In genomic region chr5:126228934-126229333, GRCh38 we compare ENCODE assay signal across 28 cellular contexts.
DNase-seq lines count a peak whose midpoint lies in the region; ATAC-seq, FAIRE-seq and TF ChIP-seq lines count a peak whose summit lies in the region.
"Had no signal": no experiment of that assay in that cellular context is flagged by ENCODE, and none has a peak within 500 bp of the region (broad histone marks: within the 10 kb centered on the region; RNA-seq: fewer than 3 reads in every experiment).

No MANE protein-coding gene starts in this region.

- no peaks in the 10 kb centered on the region for H3F3A ChIP-seq in PC-3 (ENCODE audit: low read length, unreplicated experiment)

- H3K9me3 ChIP-seq in left ventricle myocardium inferior (replicated peaks): peaks cover 12% of the 10 kb centered on the region
- peaks cover 0 to 17% (median 0%) of the 10 kb centered on the region in 3 donors for H3K9me3 ChIP-seq in gastroesophageal sphincter
- H3K9me3 ChIP-seq in kidney (ENCODE audit: control insufficient read depth in 1 of 2, low read length in 2 of 2): no peaks in the 10 kb centered on the region
- peaks cover 2% of the 10 kb centered on the region for H3K9me3 ChIP-seq in osteoblast (ENCODE audit: low read depth, low read length)
- H3K9me3 ChIP-seq in PC-3 (ENCODE audit: low read length): no peaks in the 10 kb centered on the region
- peaks cover 6% of the 10 kb centered on the region for H3K9me3 ChIP-seq in aorta (ENCODE audit: control insufficient read depth, low read length)

- no peaks in the 10 kb centered on the region for H3K79me2 ChIP-seq in osteoblast (ENCODE audit: insufficient read depth, low read length)
- no peaks in the 10 kb centered on the region for H3K79me2 ChIP-seq in PC-3 (ENCODE audit: low read length)

- H3K4me3 ChIP-seq in left ventricle myocardium inferior (no peak overlapping the region), gastroesophageal sphincter (no peak overlapping the region), kidney (ENCODE audit: low read length in 2 of 2) (no peak overlapping the region), osteoblast (ENCODE audit: insufficient read depth, low read length) (no peak overlapping the region), PC-3 (ENCODE audit: low read length) (no peak overlapping the region), aorta (ENCODE audit: low read length in 2 of 2) (no peak overlapping the region)
- H3K4me3 ChIP-seq: BLaER1, GM12878 had no signal

- H3K36me3 ChIP-seq in left ventricle myocardium inferior (no peaks in the 10 kb centered on the region), gastroesophageal sphincter (no peaks in the 10 kb centered on the region), kidney (ENCODE audit: control insufficient read depth in 1 of 2, insufficient read depth in 2 of 2, low read length in 2 of 2) (no peaks in the 10 kb centered on the region), osteoblast (ENCODE audit: insufficient read depth, low read length) (no peaks in the 10 kb centered on the region), PC-3 (ENCODE audit: low read depth, low read length) (no peaks in the 10 kb centered on the region), aorta (ENCODE audit: control insufficient read depth in 1 of 2, insufficient read depth in 2 of 2, low read length in 1 of 2) (no peaks in the 10 kb centered on the region)
- H3K36me3 ChIP-seq: BE2C, BLaER1 had no signal

- H2AFZ ChIP-seq in osteoblast (ENCODE audit: low read length): no peak overlapping the region
- H2AFZ ChIP-seq in PC-3 (ENCODE audit: low read length): no peak overlapping the region

- H4K20me1 ChIP-seq in osteoblast (ENCODE audit: insufficient read depth, low read length): no peaks in the 10 kb centered on the region
- no peaks in the 10 kb centered on the region for H4K20me1 ChIP-seq in PC-3 (ENCODE audit: low read length)
- H4K20me1 ChIP-seq: BLaER1 had no signal

- WGBS in gastroesophageal sphincter (ENCODE audit: low coverage in 1 of 2), 2 donors: 100% methylated on average over 1 of the region's 14 CpGs
- 90% methylated on average over 14 of the region's 14 CpGs for WGBS in aorta, 2 donors

- POLR2A ChIA-PET in PC-3 (lab: Charles Lee; ENCODE audit: unreplicated experiment): no interaction called here

- no peak for ATAC-seq in left ventricle myocardium superior
- ATAC-seq in gastroesophageal sphincter: peak; percentile 36
- ATAC-seq in PC-3: no peak
- no peak for ATAC-seq in aorta (ENCODE audit: low FRiP score)
- ATAC-seq: GM12878 had no signal

- FAIRE-seq in kidney (lab: Jason Lieb, UNC): no peak
- FAIRE-seq: A204.1, GM12878, GM12892, GM18507 had no signal

- H3K9ac ChIP-seq in kidney (ENCODE audit: low read length in 2 of 2): no peak overlapping the region
- H3K9ac ChIP-seq in PC-3 (ENCODE audit: low read length): no peak overlapping the region
- H3K9ac ChIP-seq: BLaER1 had no signal

- H3K4me2 ChIP-seq in osteoblast (ENCODE audit: insufficient read depth, low read length) (no peak overlapping the region), PC-3 (ENCODE audit: low read length) (no peak overlapping the region)
- H3K4me2 ChIP-seq: BLaER1 had no signal

- no TSS peak for BruUV-seq in PC-3 (replicated peaks; lab: Mats Ljungman, UMichigan)

- CTCF ChIA-PET in PC-3 (lab: Charles Lee): no interaction called here

- H3K27me3 ChIP-seq in left ventricle myocardium inferior (ENCODE audit: low read depth) (no peaks in the 10 kb centered on the region), gastroesophageal sphincter (no peaks in the 10 kb centered on the region), osteoblast (ENCODE audit: insufficient read depth, low read length) (no peaks in the 10 kb centered on the region), PC-3 (ENCODE audit: low read length) (no peaks in the 10 kb centered on the region), aorta (ENCODE audit: control insufficient read depth in 1 of 2, insufficient read depth in 2 of 2, low read length in 1 of 2) (no peaks in the 10 kb centered on the region)
- H3K27me3 ChIP-seq: BE2C, BLaER1 had no signal

- intact Hi-C loops in left ventricle myocardium superior (cut with micrococcal nuclease) (no loop called here), left ventricle myocardium inferior (cut with micrococcal nuclease) (no loop called here), kidney (cut with DNase I) (no loop called here), PC-3 (cut with micrococcal nuclease) (no loop called here), aorta (cut with DNase I) (no loop called here)

- TF ChIP-seq CTCF in left ventricle myocardium inferior (IDR thresholded peaks at IDR 0.05; ENCODE audit: borderline replicate concordance): no peak
- TF ChIP-seq CTCF in gastroesophageal sphincter (IDR thresholded peaks at IDR 0.05): no peak
- TF ChIP-seq CTCF in kidney (IDR thresholded peaks at IDR 0.05; ENCODE audit: borderline replicate concordance, extremely low read depth, insufficient read depth): no peak
- no peak for TF ChIP-seq CTCF in osteoblast (IDR thresholded peaks at IDR 0.05; ENCODE audit: extremely low read depth, low read depth, low read length)
- no peak for TF ChIP-seq CTCF in PC-3 (conservative IDR thresholded peaks at IDR 0.05; ENCODE audit: low read depth, low read length)

- H3K4me1 ChIP-seq in left ventricle myocardium inferior (no peaks in the 10 kb centered on the region), gastroesophageal sphincter (no peaks in the 10 kb centered on the region), kidney (ENCODE audit: control insufficient read depth in 1 of 2, insufficient read depth in 1 of 2, low read depth in 1 of 2, low read length in 2 of 2) (no peaks in the 10 kb centered on the region), osteoblast (ENCODE audit: insufficient read depth, low read length) (no peaks in the 10 kb centered on the region), PC-3 (ENCODE audit: insufficient read depth, low read length) (no peaks in the 10 kb centered on the region), aorta (ENCODE audit: control insufficient read depth in 1 of 2, insufficient read depth in 2 of 2, low read length in 2 of 2) (no peaks in the 10 kb centered on the region)
- H3K4me1 ChIP-seq: BE2C, BLaER1 had no signal

- H3K9me2 ChIP-seq in PC-3 (replicated peaks; ENCODE audit: low read length): no peaks in the 10 kb centered on the region

- no peak for TF ChIP-seq EP300 in gastroesophageal sphincter (IDR thresholded peaks at IDR 0.05)

- H3K27ac ChIP-seq in left ventricle myocardium inferior (replicated peaks) (no peak overlapping the region), gastroesophageal sphincter (no peak overlapping the region), kidney (ENCODE audit: low read depth in 2 of 2, low read length in 2 of 2) (no peak overlapping the region), osteoblast (ENCODE audit: low read depth, low read length) (no peak overlapping the region), PC-3 (ENCODE audit: low read length) (no peak overlapping the region), aorta (ENCODE audit: low read depth in 1 of 2, low read length in 2 of 2) (no peak overlapping the region)
- H3K27ac ChIP-seq: BLaER1 had no signal

- peak; percentile 18 for DNase-seq in left ventricle myocardium superior
- no peak for DNase-seq in left ventricle myocardium inferior
- peak; percentile 63 for DNase-seq in kidney
- DNase-seq in osteoblast (ENCODE audit: insufficient read length, low spot score, missing footprints): peak; percentile 29
- no peak for DNase-seq in PC-3
- no peak for DNase-seq in aorta
- no peak for DNase-seq in NCI-H748 treated with DMSO at 0.1 percent for 48 hours (lab: John Stamatoyannopoulos, UW)
- DNase-seq: 8988T; ACHN; BE2C; C1 segment of cervical spinal cord; CD4-positive, alpha-beta memory T cell; CD4-positive, CD25-positive, alpha-beta regulatory T cell; CD8-positive, alpha-beta memory T cell; COR-L47; DMS 273 treated with DMSO at 0.1 percent for 48 hours; DMS153; DMS53; DMS79; DND-41; EL; GDM1 had no signal

- no peak for TF ChIP-seq POLR2A in gastroesophageal sphincter (IDR thresholded peaks at IDR 0.05)

Comparison
In these comparisons a context has a peak if more than half of its experiments do, and no peak if none do; other contexts are left out.
1. DNase-seq: peak in left ventricle myocardium superior (single experiment), kidney (single experiment) and osteoblast (single experiment); none in left ventricle myocardium inferior (single experiment), PC-3 (single experiment), aorta (0 of 2) and NCI-H748 treated with DMSO at 0.1 percent for 48 hours (single experiment).